8 cellular contexts compared by ENCODE assay signal in the genomic region with DNA sequence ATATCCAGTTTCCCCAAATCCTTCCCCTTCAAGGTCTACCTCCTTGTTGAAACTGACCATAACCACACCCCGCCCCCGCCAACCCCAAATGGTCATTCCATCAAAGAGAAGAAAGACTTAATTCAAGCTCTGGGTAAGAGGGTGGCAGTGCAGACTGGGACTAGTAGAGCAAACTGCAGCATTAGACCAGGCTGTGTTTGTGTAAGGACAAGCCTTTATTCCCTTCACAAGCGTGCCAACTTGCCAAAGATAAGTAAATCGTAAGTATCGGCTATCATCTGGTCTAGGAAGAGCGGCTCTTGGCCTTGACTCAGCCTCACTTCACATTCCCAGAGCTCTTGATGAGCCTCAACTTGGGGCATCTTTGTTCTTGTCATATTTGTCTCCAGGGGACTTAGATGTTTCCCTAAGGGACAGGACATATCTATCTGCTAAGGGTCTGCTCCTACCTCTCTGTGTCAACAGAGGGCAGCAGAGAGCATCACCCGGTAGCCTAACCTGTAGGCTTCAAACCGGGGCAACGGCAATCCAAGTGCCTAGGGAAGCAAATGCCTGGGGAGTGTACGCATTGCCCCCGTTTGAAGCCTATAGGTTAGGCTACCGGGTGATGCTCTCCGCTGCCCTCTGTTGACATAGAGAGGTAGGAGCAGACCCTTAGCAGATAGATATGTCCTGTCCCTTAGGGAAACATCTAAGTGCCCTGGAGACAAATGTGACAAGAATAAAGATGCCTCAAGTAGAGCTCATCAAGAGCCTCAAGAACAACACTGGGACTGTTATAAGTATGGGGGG. TPM values are rescaled to one million over a fixed set of nuclear protein-coding genes. Genes with fewer than 3 reads are reported as not detected.
A peak's percentile ranks its signal among the peaks of the same experiment; 100 is the strongest.
DNase-seq lines count a peak whose midpoint lies in the region; ATAC-seq and TF ChIP-seq lines count a peak whose summit lies in the region.

No MANE protein-coding gene starts in this region.

- H3K36me3 ChIP-seq in CD8-positive, alpha-beta T cell (ENCODE audit: insufficient read depth, low read length) = no peaks in the 10 kb centered on the region

- POLR2A ChIA-PET in CD8-positive, alpha-beta T cell (lab: Charles Lee) = no interaction called here

- no peaks in the 10 kb centered on the region for H3K9me3 Mint-ChIP-seq in CD8-positive, alpha-beta T cell
- no peaks in the 10 kb centered on the region for H3K9me3 Mint-ChIP-seq in memory B cell

- no peaks in the 10 kb centered on the region for H3K36me3 Mint-ChIP-seq in CD8-positive, alpha-beta T cell
- peaks cover 3% of the 10 kb centered on the region for H3K36me3 Mint-ChIP-seq in memory B cell

- no peaks in the 10 kb centered on the region for H3K27me3 ChIP-seq in CD8-positive, alpha-beta T cell (ENCODE audit: insufficient read depth, low read length)

- no peaks in the 10 kb centered on the region for H3K4me1 ChIP-seq in CD8-positive, alpha-beta T cell (ENCODE audit: insufficient read depth, low read length)

- H3K4me3 Mint-ChIP-seq in CD8-positive, alpha-beta T cell = no peak overlapping the region
- H3K4me3 Mint-ChIP-seq in memory B cell = no peak overlapping the region

- TF ChIP-seq CTCF in CD8-positive, alpha-beta T cell (IDR thresholded peaks at IDR 0.05) = peak; percentile 51
- peak; percentile 36 for TF ChIP-seq CTCF in coronary artery (IDR thresholded peaks at IDR 0.05)

- H3K4me3 ChIP-seq in CD8-positive, alpha-beta T cell (ENCODE audit: low read depth, low read length) = no peak overlapping the region
- H3K4me3 ChIP-seq in coronary artery = no peak overlapping the region

- ATAC-seq in CD8-positive, alpha-beta T cell = peak; percentile 97
- ATAC-seq in GM19397 (IDR thresholded peaks at IDR 0.05; ENCODE audit: unreplicated experiment) = peak; percentile 98
- ATAC-seq in HG03439 (IDR thresholded peaks at IDR 0.05; ENCODE audit: unreplicated experiment) = peak; percentile 96
- ATAC-seq in memory B cell (ENCODE audit: low read depth) = peak; percentile 93

- peaks cover 23% of the 10 kb centered on the region for H3K27me3 Mint-ChIP-seq in CD8-positive, alpha-beta T cell (ENCODE audit: low read depth)
- H3K27me3 Mint-ChIP-seq in memory B cell = peaks cover 15% of the 10 kb centered on the region

- H3K9me3 ChIP-seq in CD8-positive, alpha-beta T cell (ENCODE audit: low read length) = no peaks in the 10 kb centered on the region

- H3K4me1 Mint-ChIP-seq in CD8-positive, alpha-beta T cell (ENCODE audit: low read depth) = no peaks in the 10 kb centered on the region
- no peaks in the 10 kb centered on the region for H3K4me1 Mint-ChIP-seq in memory B cell

- CTCF ChIA-PET in CD8-positive, alpha-beta T cell (lab: Charles Lee) = interaction anchor here (1.0 to 1.3 kb wide), 3 partner anchors 10 to 205 kb away, joined by 3 to 5 read pairs (median 5); partner anchors contain the start of gene MAP3K13

- H3K27ac Mint-ChIP-seq in CD8-positive, alpha-beta T cell = no peak overlapping the region
- no peak overlapping the region for H3K27ac Mint-ChIP-seq in memory B cell

- intact Hi-C loops in CD8-positive, alpha-beta T cell (cut with DNase I, micrococcal nuclease) = loop anchor here (5.0 to 10.0 kb wide), 2 partner anchors 201 to 223 kb away; partner anchors contain the start of gene LIPH (in 2 of the 2)

- peak; percentile 25 to 62 (median 57) for DNase-seq in CD8-positive, alpha-beta T cell
- DNase-seq in NCI-H446 (lab: John Stamatoyannopoulos, UW) (peak; percentile 80 to 92), coronary artery (ENCODE audit: low spot score) (no peak), memory B cell (ENCODE audit: low spot score in 2 of 2) (peak; percentile 55 to 61)
- DNase-seq in activated CD4-positive, alpha-beta T cell treated with anti-CD3 and anti-CD28 coated beads for 1 hour = peak; percentile 38
- DNase-seq in stimulated activated CD8-positive, alpha-beta memory T cell treated with anti-CD3 and anti-CD28 coated beads, Interleukin-4, amount 100 ng/mL, for 4 hours (ENCODE audit: low read depth in 2 of 2, low spot score in 1 of 2) = peak; percentile 11 to 27

- no peak overlapping the region for H3K27ac ChIP-seq in CD8-positive, alpha-beta T cell (ENCODE audit: low read depth, low read length)
- H3K27ac ChIP-seq in coronary artery = no peak overlapping the region

RNA-seq across cellular contexts. Expression of gene MAP3K13, which starts 8.9 kb away (rescaled TPM):
- 1 to 10 TPM; 5.7 to 8.5 TPM for total RNA-seq in CD8-positive, alpha-beta T cell
